27 cellular contexts compared by ENCODE assay signal in genomic region chr11:119749006-119749565, GRCh38.
"Had no signal": no experiment of that assay in that cellular context is flagged by ENCODE, and none has a peak within 500 bp of the region (broad histone marks: within the 10 kb centered on the region; RNA-seq: fewer than 3 reads in every experiment).

No MANE protein-coding gene starts in this region.

- H3K27me3 ChIP-seq: ascending aorta, breast epithelium, cardiac muscle cell, dorsolateral prefrontal cortex had no signal

- ATAC-seq: activated CD4-positive, CD25-positive, alpha-beta regulatory T cell treated with anti-CD3 and anti-CD28 coated beads, Interleukin-2, amount 50 U/mL, for 24 hours; activated CD8-positive, alpha-beta T cell treated with anti-CD3 and anti-CD28 coated beads for 36 hours; activated naive CD4-positive, alpha-beta T cell treated with anti-CD3 and anti-CD28 coated beads, Interleukin-2, amount 50 U/mL, for 72 hours; activated T-cell treated with anti-CD3 and anti-CD28 coated beads, Interleukin-2, amount 50 U/mL, for 4 hours; activated T-helper 17 cell treated with anti-CD3 and anti-CD28 coated beads, Interleukin-2, amount 50 U/mL, for 72 hours; esophagus mucosa; T-helper 17 cell had no signal

- H3K36me3 ChIP-seq: ascending aorta, breast epithelium, cardiac muscle cell, WERI-Rb-1 had no signal

- H3K9me3 ChIP-seq: ascending aorta, breast epithelium had no signal

- DNase-seq: activated B cell treated with CpG ODN at 0.5 μM for 24 hours; activated CD4-positive, alpha-beta T cell treated with anti-CD3 and anti-CD28 coated beads for 48 hours; activated CD4-positive, alpha-beta T cell treated with anti-CD3 and anti-CD28 coated beads, Interleukin-2, amount 50 U/mL, for 1 hour; activated CD4-positive, alpha-beta T cell treated with anti-CD3 and anti-CD28 coated beads, Interleukin-2, amount 50 U/mL, for 48 hours; activated CD8-positive, alpha-beta memory T cell treated with anti-CD3 and anti-CD28 coated beads for 24 hours; activated CD8-positive, alpha-beta T cell treated with anti-CD3 and anti-CD28 coated beads for 36 hours; activated gamma-delta T cell; activated naive CD4-positive, alpha-beta T cell; activated naive CD4-positive, alpha-beta T cell treated with anti-CD3 and anti-CD28 coated beads, Interleukin-2, amount 10 ng/mL, durations not matched to agents 7 days and 5 days; activated naive CD8-positive, alpha-beta T cell treated with anti-CD3 and anti-CD28 coated beads, Interleukin-2, amount 10 ng/mL, durations not matched to agents 7 days and 5 days; activated T-cell treated with anti-CD3 and anti-CD28 coated beads, Interleukin-2, amount 50 U/mL, for 4 hours; dorsolateral prefrontal cortex; effector memory CD4-positive, alpha-beta T cell; endodermal cell; foreskin fibroblast; T-helper 1 cell; T-helper 17 cell; T1000; WERI-Rb-1 had no signal

- H3K4me3 ChIP-seq: ascending aorta, breast epithelium, cardiac muscle cell, coronary artery, dorsolateral prefrontal cortex had no signal

- H3K27ac ChIP-seq: ascending aorta, breast epithelium, cardiac muscle cell, coronary artery, dorsolateral prefrontal cortex, WERI-Rb-1 had no signal
